Comparison of ENCODE assay signal across 2 cellular contexts in genomic region chr12:24380122-24380521, GRCh38.
TF ChIP-seq lines count a peak whose summit lies in the region.

No MANE protein-coding gene starts in this region.

TF ChIP-seq in IMR-90, 13 proteins besides CTCF, POLR2A, EP300 and RAD21:
- no peak for TF ChIP-seq RFX5 (IDR thresholded peaks at IDR 0.05; ENCODE audit: low read depth, low read length)
- no peak for TF ChIP-seq CHD1 (IDR thresholded peaks at IDR 0.05; ENCODE audit: low read depth, low read length)
- peak; percentile 90 for TF ChIP-seq CEBPB (IDR thresholded peaks at IDR 0.05; ENCODE audit: low read depth, low read length)

TF ChIP-seq in liver, 16 proteins besides CTCF, POLR2A, EP300 and RAD21:
- TF ChIP-seq RXRA (IDR thresholded peaks at IDR 0.05): peak; percentile 12 to 47
- TF ChIP-seq, protein P1, sequence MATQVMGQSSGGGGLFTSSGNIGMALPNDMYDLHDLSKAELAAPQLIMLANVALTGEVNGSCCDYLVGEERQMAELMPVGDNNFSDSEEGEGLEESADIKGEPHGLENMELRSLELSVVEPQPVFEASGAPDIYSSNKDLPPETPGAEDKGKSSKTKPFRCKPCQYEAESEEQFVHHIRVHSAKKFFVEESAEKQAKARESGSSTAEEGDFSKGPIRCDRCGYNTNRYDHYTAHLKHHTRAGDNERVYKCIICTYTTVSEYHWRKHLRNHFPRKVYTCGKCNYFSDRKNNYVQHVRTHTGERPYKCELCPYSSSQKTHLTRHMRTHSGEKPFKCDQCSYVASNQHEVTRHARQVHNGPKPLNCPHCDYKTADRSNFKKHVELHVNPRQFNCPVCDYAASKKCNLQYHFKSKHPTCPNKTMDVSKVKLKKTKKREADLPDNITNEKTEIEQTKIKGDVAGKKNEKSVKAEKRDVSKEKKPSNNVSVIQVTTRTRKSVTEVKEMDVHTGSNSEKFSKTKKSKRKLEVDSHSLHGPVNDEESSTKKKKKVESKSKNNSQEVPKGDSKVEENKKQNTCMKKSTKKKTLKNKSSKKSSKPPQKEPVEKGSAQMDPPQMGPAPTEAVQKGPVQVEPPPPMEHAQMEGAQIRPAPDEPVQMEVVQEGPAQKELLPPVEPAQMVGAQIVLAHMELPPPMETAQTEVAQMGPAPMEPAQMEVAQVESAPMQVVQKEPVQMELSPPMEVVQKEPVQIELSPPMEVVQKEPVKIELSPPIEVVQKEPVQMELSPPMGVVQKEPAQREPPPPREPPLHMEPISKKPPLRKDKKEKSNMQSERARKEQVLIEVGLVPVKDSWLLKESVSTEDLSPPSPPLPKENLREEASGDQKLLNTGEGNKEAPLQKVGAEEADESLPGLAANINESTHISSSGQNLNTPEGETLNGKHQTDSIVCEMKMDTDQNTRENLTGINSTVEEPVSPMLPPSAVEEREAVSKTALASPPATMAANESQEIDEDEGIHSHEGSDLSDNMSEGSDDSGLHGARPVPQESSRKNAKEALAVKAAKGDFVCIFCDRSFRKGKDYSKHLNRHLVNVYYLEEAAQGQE (IDR thresholded peaks at IDR 0.05): no peak
- TF ChIP-seq HNF4A (conservative IDR thresholded peaks at IDR 0.05): peak; percentile 57 to 68
- TF ChIP-seq HNF4G (IDR thresholded peaks at IDR 0.05): no peak
- TF ChIP-seq, protein P2, sequence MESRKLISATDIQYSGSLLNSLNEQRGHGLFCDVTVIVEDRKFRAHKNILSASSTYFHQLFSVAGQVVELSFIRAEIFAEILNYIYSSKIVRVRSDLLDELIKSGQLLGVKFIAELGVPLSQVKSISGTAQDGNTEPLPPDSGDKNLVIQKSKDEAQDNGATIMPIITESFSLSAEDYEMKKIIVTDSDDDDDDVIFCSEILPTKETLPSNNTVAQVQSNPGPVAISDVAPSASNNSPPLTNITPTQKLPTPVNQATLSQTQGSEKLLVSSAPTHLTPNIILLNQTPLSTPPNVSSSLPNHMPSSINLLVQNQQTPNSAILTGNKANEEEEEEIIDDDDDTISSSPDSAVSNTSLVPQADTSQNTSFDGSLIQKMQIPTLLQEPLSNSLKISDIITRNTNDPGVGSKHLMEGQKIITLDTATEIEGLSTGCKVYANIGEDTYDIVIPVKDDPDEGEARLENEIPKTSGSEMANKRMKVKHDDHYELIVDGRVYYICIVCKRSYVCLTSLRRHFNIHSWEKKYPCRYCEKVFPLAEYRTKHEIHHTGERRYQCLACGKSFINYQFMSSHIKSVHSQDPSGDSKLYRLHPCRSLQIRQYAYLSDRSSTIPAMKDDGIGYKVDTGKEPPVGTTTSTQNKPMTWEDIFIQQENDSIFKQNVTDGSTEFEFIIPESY (IDR thresholded peaks at IDR 0.05): no peak
- peak; percentile 60 for TF ChIP-seq FOXA1 (IDR thresholded peaks at IDR 0.05)
- TF ChIP-seq JUND (IDR thresholded peaks at IDR 0.05): no peak
- no peak for TF ChIP-seq MAX (IDR thresholded peaks at IDR 0.05)
- no peak for TF ChIP-seq SP1 (IDR thresholded peaks at IDR 0.05)
- TF ChIP-seq FOXA2 (IDR thresholded peaks at IDR 0.05): peak; percentile 80
- peak; percentile 59 for TF ChIP-seq YY1 (IDR thresholded peaks at IDR 0.05)
- no peak for TF ChIP-seq NR2F2 (IDR thresholded peaks at IDR 0.05)
- TF ChIP-seq GABPA (IDR thresholded peaks at IDR 0.05 in 1 of 2, conservative IDR thresholded peaks at IDR 0.05 in 1 of 2): no peak
- TF ChIP-seq EGR1 (IDR thresholded peaks at IDR 0.05; ENCODE audit: low read depth in 2 of 2): no peak
- TF ChIP-seq, protein P3, sequence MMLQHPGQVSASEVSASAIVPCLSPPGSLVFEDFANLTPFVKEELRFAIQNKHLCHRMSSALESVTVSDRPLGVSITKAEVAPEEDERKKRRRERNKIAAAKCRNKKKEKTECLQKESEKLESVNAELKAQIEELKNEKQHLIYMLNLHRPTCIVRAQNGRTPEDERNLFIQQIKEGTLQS (IDR thresholded peaks at IDR 0.05): peak; percentile 26
- TF ChIP-seq TAF1 (conservative IDR thresholded peaks at IDR 0.05): no peak
